ENCODE assay signal across 1 cellular context in the genomic region with DNA sequence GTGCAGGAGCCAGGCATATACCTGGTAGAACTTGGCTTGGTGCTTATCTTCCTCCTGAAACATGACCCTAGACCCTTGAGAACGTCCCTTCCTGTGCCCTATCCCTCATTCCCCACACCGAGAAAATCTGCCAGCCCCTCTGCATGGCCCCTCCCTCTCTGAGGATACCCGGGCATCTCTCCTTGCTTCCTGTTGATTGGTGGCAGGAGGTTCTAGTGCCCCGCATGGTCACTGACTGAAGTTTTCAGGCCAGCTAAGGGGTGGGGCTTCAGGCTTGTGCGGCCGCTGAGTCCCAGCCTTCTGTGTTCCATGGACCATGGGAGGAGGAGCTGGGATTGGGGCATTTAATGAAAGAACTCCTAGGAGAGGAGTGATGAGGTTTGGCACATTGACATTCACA.
TF ChIP-seq lines count a peak whose summit lies in the region.

No MANE protein-coding gene starts in this region.

TF ChIP-seq in IMR-90, 13 proteins besides CTCF, POLR2A, EP300 and RAD21:
- TF ChIP-seq, protein P1, sequence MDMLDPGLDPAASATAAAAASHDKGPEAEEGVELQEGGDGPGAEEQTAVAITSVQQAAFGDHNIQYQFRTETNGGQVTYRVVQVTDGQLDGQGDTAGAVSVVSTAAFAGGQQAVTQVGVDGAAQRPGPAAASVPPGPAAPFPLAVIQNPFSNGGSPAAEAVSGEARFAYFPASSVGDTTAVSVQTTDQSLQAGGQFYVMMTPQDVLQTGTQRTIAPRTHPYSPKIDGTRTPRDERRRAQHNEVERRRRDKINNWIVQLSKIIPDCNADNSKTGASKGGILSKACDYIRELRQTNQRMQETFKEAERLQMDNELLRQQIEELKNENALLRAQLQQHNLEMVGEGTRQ (IDR thresholded peaks at IDR 0.05; ENCODE audit: low read depth, low read length) = no peak
TF ChIP-seq in IMR-90: peak in this region for 0.
